In the genomic region with DNA sequence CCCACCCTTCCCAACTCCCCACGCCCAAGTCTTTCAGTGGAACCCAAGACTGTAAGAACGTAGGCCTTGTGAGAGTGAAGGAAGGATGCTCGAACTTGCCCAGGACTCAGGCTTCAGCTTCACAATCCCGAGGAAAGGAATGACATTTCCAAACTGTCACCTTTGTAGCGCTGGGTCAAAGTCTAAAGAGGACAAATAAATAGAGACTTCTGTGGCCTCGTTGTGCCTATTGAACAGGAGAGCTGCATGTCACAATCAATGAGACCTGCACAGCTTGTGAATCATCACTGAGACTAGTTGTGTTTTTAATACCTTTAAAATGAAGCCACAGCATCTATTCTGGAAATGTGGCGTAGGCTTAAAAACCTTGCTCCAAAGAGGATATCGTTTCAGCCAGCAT, we compare ENCODE assay signal across 1 cellular context.
TF ChIP-seq lines count a peak whose summit lies in the region.

No MANE protein-coding gene starts in this region.

TF ChIP-seq in HepG2, 621 proteins besides CTCF, POLR2A, EP300 and RAD21 (continued from another document and continues in another):
- TF ChIP-seq, protein P1, sequence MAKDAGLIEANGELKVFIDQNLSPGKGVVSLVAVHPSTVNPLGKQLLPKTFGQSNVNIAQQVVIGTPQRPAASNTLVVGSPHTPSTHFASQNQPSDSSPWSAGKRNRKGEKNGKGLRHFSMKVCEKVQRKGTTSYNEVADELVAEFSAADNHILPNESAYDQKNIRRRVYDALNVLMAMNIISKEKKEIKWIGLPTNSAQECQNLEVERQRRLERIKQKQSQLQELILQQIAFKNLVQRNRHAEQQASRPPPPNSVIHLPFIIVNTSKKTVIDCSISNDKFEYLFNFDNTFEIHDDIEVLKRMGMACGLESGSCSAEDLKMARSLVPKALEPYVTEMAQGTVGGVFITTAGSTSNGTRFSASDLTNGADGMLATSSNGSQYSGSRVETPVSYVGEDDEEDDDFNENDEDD (CRISPR knock-in tag; IDR thresholded peaks at IDR 0.05; ENCODE audit: borderline replicate concordance), result no peak
- TF ChIP-seq ZNF614 (CRISPR knock-in tag; IDR thresholded peaks at IDR 0.05; ENCODE audit: borderline replicate concordance), result no peak
- no peak for TF ChIP-seq HNRNPL (IDR thresholded peaks at IDR 0.05; ENCODE audit: low read depth, low read length)
- no peak for TF ChIP-seq HNRNPLL (IDR thresholded peaks at IDR 0.05; ENCODE audit: low read depth, low read length, poor library complexity, severe bottlenecking)
- TF ChIP-seq ATF1 (CRISPR knock-in tag; IDR thresholded peaks at IDR 0.05), result no peak
- TF ChIP-seq, protein P2, sequence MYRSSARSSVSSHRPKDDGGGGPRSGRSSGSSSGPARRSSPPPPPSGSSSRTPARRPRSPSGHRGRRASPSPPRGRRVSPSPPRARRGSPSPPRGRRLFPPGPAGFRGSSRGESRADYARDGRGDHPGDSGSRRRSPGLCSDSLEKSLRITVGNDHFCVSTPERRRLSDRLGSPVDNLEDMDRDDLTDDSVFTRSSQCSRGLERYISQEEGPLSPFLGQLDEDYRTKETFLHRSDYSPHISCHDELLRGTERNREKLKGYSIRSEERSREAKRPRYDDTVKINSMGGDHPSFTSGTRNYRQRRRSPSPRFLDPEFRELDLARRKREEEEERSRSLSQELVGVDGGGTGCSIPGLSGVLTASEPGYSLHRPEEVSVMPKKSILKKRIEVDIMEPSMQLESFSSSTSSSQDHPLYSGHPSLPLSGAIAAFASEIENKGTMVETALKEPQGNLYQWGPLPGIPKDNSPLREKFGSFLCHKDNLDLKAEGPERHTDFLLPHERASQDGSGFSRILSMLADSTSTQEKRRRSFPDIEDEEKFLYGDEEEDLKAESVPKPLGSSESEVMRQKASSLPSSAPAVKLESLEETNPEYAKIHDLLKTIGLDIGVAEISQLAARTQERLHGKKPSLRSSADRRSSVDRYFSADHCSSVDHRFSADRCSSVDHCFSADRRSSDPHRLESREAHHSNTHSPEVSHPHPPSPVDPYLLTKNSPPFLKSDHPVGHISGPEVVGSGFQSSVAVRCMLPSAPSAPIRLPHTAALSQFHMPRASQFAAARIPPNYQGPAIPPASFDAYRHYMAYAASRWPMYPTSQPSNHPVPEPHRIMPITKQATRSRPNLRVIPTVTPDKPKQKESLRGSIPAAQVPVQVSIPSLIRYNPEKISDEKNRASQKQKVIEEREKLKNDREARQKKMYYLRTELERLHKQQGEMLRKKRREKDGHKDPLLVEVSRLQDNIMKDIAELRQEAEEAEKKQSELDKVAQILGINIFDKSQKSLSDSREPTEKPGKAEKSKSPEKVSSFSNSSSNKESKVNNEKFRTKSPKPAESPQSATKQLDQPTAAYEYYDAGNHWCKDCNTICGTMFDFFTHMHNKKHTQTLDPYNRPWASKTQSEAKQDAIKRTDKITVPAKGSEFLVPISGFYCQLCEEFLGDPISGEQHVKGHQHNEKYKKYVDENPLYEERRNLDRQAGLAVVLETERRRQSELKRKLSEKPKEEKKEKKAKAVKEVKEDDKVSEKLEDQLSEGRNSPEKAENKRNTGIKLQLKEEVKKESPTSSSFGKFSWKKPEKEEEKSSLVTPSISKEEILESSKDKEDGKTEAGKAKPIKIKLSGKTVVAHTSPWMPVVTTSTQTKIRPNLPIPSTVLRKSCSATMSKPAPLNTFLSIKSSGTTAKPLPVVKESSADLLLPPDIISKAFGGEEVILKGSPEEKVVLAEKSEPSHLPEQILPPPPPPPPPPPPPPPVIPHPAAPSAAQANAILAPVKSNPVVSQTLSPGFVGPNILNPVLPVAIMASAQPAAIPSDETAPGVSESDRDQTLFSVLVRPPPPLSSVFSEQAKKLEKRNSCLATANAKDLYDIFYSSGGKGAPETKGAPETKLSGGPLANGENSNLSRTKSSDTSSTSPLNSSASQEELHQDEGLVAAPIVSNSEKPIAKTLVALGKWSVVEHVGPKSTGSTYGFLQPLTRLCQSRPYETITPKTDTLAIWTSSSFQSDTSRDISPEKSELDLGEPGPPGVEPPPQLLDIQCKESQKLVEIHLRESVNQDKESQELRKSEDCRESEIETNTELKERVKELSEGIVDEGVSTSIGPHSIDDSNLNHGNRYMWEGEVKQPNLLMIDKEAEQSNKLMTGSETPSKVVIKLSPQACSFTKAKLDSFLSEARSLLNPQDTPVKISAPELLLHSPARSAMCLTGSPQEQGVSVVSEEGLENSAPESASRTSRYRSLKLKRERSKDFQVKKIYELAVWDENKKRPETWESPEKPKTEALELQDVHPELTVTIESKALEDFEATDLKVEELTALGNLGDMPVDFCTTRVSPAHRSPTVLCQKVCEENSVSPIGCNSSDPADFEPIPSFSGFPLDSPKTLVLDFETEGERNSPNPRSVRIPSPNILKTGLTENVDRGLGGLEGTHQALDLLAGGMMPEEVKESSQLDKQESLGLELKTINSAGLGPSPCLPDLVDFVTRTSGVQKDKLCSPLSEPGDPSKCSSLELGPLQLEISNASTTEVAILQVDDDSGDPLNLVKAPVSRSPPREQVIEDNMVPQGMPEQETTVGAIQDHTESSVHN (CRISPR knock-in tag; IDR thresholded peaks at IDR 0.05), result no peak
- no peak for TF ChIP-seq MIER3 (CRISPR knock-in tag; IDR thresholded peaks at IDR 0.05; ENCODE audit: borderline replicate concordance)
- TF ChIP-seq ZNF337 (CRISPR knock-in tag; IDR thresholded peaks at IDR 0.05; ENCODE audit: borderline replicate concordance, low read depth), result no peak
- TF ChIP-seq, protein P3, sequence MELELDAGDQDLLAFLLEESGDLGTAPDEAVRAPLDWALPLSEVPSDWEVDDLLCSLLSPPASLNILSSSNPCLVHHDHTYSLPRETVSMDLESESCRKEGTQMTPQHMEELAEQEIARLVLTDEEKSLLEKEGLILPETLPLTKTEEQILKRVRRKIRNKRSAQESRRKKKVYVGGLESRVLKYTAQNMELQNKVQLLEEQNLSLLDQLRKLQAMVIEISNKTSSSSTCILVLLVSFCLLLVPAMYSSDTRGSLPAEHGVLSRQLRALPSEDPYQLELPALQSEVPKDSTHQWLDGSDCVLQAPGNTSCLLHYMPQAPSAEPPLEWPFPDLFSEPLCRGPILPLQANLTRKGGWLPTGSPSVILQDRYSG (CRISPR knock-in tag; IDR thresholded peaks at IDR 0.05), result no peak
- TF ChIP-seq ONECUT2 (CRISPR knock-in tag; IDR thresholded peaks at IDR 0.05), result peak; percentile 65
- TF ChIP-seq, protein P4, sequence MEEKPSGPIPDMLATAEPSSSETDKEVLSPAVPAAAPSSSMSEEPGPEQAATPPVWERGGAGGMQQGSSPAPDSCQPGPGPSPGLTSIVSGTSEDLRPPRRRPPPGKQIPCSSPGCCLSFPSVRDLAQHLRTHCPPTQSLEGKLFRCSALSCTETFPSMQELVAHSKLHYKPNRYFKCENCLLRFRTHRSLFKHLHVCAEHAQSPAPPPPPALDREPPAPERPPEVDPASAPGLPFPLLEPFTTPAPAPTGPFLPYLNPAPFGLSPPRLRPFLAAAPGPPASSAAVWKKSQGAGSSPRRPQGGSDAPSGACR (CRISPR knock-in tag; IDR thresholded peaks at IDR 0.05), result no peak
- TF ChIP-seq, protein P5, sequence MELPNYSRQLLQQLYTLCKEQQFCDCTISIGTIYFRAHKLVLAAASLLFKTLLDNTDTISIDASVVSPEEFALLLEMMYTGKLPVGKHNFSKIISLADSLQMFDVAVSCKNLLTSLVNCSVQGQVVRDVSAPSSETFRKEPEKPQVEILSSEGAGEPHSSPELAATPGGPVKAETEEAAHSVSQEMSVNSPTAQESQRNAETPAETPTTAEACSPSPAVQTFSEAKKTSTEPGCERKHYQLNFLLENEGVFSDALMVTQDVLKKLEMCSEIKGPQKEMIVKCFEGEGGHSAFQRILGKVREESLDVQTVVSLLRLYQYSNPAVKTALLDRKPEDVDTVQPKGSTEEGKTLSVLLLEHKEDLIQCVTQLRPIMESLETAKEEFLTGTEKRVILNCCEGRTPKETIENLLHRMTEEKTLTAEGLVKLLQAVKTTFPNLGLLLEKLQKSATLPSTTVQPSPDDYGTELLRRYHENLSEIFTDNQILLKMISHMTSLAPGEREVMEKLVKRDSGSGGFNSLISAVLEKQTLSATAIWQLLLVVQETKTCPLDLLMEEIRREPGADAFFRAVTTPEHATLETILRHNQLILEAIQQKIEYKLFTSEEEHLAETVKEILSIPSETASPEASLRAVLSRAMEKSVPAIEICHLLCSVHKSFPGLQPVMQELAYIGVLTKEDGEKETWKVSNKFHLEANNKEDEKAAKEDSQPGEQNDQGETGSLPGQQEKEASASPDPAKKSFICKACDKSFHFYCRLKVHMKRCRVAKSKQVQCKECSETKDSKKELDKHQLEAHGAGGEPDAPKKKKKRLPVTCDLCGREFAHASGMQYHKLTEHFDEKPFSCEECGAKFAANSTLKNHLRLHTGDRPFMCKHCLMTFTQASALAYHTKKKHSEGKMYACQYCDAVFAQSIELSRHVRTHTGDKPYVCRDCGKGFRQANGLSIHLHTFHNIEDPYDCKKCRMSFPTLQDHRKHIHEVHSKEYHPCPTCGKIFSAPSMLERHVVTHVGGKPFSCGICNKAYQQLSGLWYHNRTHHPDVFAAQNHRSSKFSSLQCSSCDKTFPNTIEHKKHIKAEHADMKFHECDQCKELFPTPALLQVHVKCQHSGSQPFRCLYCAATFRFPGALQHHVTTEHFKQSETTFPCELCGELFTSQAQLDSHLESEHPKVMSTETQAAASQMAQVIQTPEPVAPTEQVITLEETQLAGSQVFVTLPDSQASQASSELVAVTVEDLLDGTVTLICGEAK (IDR thresholded peaks at IDR 0.05), result no peak
- TF ChIP-seq, protein P5 (CRISPR knock-in tag; IDR thresholded peaks at IDR 0.05), result no peak
- TF ChIP-seq, protein P6, sequence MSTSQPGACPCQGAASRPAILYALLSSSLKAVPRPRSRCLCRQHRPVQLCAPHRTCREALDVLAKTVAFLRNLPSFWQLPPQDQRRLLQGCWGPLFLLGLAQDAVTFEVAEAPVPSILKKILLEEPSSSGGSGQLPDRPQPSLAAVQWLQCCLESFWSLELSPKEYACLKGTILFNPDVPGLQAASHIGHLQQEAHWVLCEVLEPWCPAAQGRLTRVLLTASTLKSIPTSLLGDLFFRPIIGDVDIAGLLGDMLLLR (CRISPR knock-in tag; IDR thresholded peaks at IDR 0.05), result no peak
- TF ChIP-seq POLR2AphosphoS2 (IDR thresholded peaks at IDR 0.05; ENCODE audit: low read depth, low read length), result no peak
- TF ChIP-seq, protein P7, sequence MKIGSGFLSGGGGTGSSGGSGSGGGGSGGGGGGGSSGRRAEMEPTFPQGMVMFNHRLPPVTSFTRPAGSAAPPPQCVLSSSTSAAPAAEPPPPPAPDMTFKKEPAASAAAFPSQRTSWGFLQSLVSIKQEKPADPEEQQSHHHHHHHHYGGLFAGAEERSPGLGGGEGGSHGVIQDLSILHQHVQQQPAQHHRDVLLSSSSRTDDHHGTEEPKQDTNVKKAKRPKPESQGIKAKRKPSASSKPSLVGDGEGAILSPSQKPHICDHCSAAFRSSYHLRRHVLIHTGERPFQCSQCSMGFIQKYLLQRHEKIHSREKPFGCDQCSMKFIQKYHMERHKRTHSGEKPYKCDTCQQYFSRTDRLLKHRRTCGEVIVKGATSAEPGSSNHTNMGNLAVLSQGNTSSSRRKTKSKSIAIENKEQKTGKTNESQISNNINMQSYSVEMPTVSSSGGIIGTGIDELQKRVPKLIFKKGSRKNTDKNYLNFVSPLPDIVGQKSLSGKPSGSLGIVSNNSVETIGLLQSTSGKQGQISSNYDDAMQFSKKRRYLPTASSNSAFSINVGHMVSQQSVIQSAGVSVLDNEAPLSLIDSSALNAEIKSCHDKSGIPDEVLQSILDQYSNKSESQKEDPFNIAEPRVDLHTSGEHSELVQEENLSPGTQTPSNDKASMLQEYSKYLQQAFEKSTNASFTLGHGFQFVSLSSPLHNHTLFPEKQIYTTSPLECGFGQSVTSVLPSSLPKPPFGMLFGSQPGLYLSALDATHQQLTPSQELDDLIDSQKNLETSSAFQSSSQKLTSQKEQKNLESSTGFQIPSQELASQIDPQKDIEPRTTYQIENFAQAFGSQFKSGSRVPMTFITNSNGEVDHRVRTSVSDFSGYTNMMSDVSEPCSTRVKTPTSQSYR (CRISPR knock-in tag; IDR thresholded peaks at IDR 0.05; ENCODE audit: borderline replicate concordance), result no peak
- TF ChIP-seq NR2F6 (IDR thresholded peaks at IDR 0.05), result peak; percentile 62
- TF ChIP-seq NR2F6 (CRISPR knock-in tag; IDR thresholded peaks at IDR 0.05), result peak; percentile 79
- no peak for TF ChIP-seq AGO2 (optimal IDR thresholded peaks at IDR 0.05; ENCODE audit: low read depth, low read length)
